Comparison of ENCODE assay signal across 8 cellular contexts in the genomic region with DNA sequence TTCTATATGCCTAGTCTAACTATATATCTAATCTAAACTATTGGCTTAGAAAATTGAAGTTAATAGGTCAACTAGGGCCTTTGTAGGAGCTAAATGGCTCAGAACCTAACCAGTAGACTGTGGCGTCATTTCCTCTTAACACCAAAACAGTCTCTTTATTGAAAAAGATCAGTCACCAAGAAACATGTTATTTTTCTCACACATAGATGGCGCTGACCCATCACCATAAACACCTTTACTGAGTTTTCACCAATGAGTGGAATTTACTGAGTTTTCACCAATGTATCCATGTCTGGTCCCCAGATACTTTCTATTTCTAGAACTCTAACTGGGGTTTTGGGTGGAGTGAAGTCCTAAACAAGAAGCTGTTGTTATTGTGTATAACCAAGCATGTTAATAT.
DNase-seq lines count a peak whose midpoint lies in the region; ATAC-seq and TF ChIP-seq lines count a peak whose summit lies in the region.

No MANE protein-coding gene starts in this region.

- peaks cover 8 to 9% of the 10 kb centered on the region in 2 donors for H3K9me3 Mint-ChIP-seq in effector memory CD8-positive, alpha-beta T cell
- peaks cover 11% of the 10 kb centered on the region for H3K9me3 Mint-ChIP-seq in T-helper 2 cell treated with Interferon-gamma antibody and Interleukin-4, amounts not matched to agents 5 μg/mL and 100 μg/mL, for 36 hours

- H3K9me2 ChIP-seq in OCI-LY1 (ENCODE audit: low read depth, low read length): no peaks in the 10 kb centered on the region

- no peaks in the 10 kb centered on the region for H3K4me1 ChIP-seq in OCI-LY1 (ENCODE audit: insufficient read depth, low read length, severe bottlenecking)
- no peaks in the 10 kb centered on the region for H3K4me1 ChIP-seq in foreskin keratinocyte

- no peak overlapping the region for H3K4me3 ChIP-seq in AG04449 (ENCODE audit: low read depth, low read length)
- H3K4me3 ChIP-seq in OCI-LY1 (ENCODE audit: low read depth, low read length, poor library complexity, severe bottlenecking): no peak overlapping the region

- ATAC-seq in GM18870 (IDR thresholded peaks at IDR 0.05; ENCODE audit: unreplicated experiment) (peak; percentile 86), foreskin keratinocyte (peak; percentile 12), HG03097 (IDR thresholded peaks at IDR 0.05; ENCODE audit: low FRiP score, unreplicated experiment) (no peak)
- ATAC-seq in effector memory CD8-positive, alpha-beta T cell (replicated peaks): no peak

- no peaks in the 10 kb centered on the region for H3K27me3 Mint-ChIP-seq in effector memory CD8-positive, alpha-beta T cell
- no peaks in the 10 kb centered on the region for H3K27me3 Mint-ChIP-seq in T-helper 2 cell treated with Interferon-gamma antibody and Interleukin-4, amounts not matched to agents 5 μg/mL and 100 μg/mL, for 36 hours (ENCODE audit: low read depth)

- no peak overlapping the region for H3K9ac ChIP-seq in OCI-LY1 (ENCODE audit: low read length)

- H3K79me2 ChIP-seq in OCI-LY1 (ENCODE audit: insufficient read depth, low read length): no peaks in the 10 kb centered on the region

- no peak for DNase-seq in AG04449 (ENCODE audit: low read depth, low spot score)
- peak; percentile 1 to 37 for DNase-seq in foreskin keratinocyte
- DNase-seq in stimulated activated CD4-positive, alpha-beta T cell treated with anti-CD3 and anti-CD28 coated beads, Interleukin-1b, Interleukin-23, amount 100 ng/mL, for 48 hours: no peak
- DNase-seq in effector memory CD8-positive, alpha-beta T cell: no peak
- DNase-seq in T-helper 2 cell treated with Interferon-gamma antibody and Interleukin-4, amounts not matched to agents 5 μg/mL and 100 μg/mL, for 36 hours (ENCODE audit: low spot score): no peak

- no peaks in the 10 kb centered on the region for H4K20me1 ChIP-seq in OCI-LY1 (ENCODE audit: insufficient read depth, low read length)

- CTCF ChIA-PET in AG04449 (lab: Yijun Ruan, JAX): interaction anchor here (0.7 to 1.4 kb wide), 11 partner anchors 9 to 1298 kb away, joined by 3 to 4 read pairs (median 3); no protein-coding TSS in a partner anchor

- no peak overlapping the region for H3K4me2 ChIP-seq in OCI-LY1 (ENCODE audit: low read length)

- no peaks in the 10 kb centered on the region for H3K9me3 ChIP-seq in OCI-LY1 (ENCODE audit: low read length)

- no peaks in the 10 kb centered on the region for H3K27me3 ChIP-seq in OCI-LY1 (ENCODE audit: insufficient read depth, low read length)
- no peaks in the 10 kb centered on the region for H3K27me3 ChIP-seq in foreskin keratinocyte

- H3K27ac Mint-ChIP-seq in effector memory CD8-positive, alpha-beta T cell: no peak overlapping the region
- no peak overlapping the region for H3K27ac Mint-ChIP-seq in T-helper 2 cell treated with Interferon-gamma antibody and Interleukin-4, amounts not matched to agents 5 μg/mL and 100 μg/mL, for 36 hours

- H3K4me1 Mint-ChIP-seq in effector memory CD8-positive, alpha-beta T cell (ENCODE audit: low read depth in 2 of 2): no peaks in the 10 kb centered on the region
- H3K4me1 Mint-ChIP-seq in T-helper 2 cell treated with Interferon-gamma antibody and Interleukin-4, amounts not matched to agents 5 μg/mL and 100 μg/mL, for 36 hours (ENCODE audit: low read depth): no peaks in the 10 kb centered on the region

- POLR2A ChIA-PET in AG04449 (lab: Yijun Ruan, JAX): no interaction called here

- no peak overlapping the region for H2AFZ ChIP-seq in OCI-LY1 (ENCODE audit: low read length)

- H3K36me3 Mint-ChIP-seq in effector memory CD8-positive, alpha-beta T cell (ENCODE audit: insufficient read depth): no peaks in the 10 kb centered on the region
- H3K36me3 Mint-ChIP-seq in T-helper 2 cell treated with Interferon-gamma antibody and Interleukin-4, amounts not matched to agents 5 μg/mL and 100 μg/mL, for 36 hours (ENCODE audit: low read depth): no peaks in the 10 kb centered on the region

- no peaks in the 10 kb centered on the region for H3F3A ChIP-seq in OCI-LY1 (ENCODE audit: insufficient read depth, low read length)

- no peaks in the 10 kb centered on the region for H3K36me3 ChIP-seq in OCI-LY1 (ENCODE audit: insufficient read depth, low read length)

- no peak overlapping the region for H3K27ac ChIP-seq in OCI-LY1 (ENCODE audit: low read depth, low read length, poor library complexity, severe bottlenecking)
- H3K27ac ChIP-seq in foreskin keratinocyte: no peak overlapping the region

- TF ChIP-seq CTCF in AG04449 (IDR thresholded peaks at IDR 0.05; ENCODE audit: insufficient read depth, low read length, missing control alignments) (peak; percentile 26), OCI-LY1 (IDR thresholded peaks at IDR 0.05; ENCODE audit: low read length) (peak; percentile 56; the same call in 1 of the 2 replicates), foreskin keratinocyte (conservative IDR thresholded peaks at IDR 0.05) (peak; percentile 59)

- H3K4me3 Mint-ChIP-seq in effector memory CD8-positive, alpha-beta T cell: no peak overlapping the region
- H3K4me3 Mint-ChIP-seq in T-helper 2 cell treated with Interferon-gamma antibody and Interleukin-4, amounts not matched to agents 5 μg/mL and 100 μg/mL, for 36 hours: no peak overlapping the region

Comparison
In these comparisons a context has a peak if more than half of its experiments do, and no peak if none do; other contexts are left out.
1. DNase-seq: peak in foreskin keratinocyte (2 of 2); none in AG04449 (single experiment), stimulated activated CD4-positive, alpha-beta T cell treated with anti-CD3 and anti-CD28 coated beads, Interleukin-1b, Interleukin-23, amount 100 ng/mL, for 48 hours (single experiment), effector memory CD8-positive, alpha-beta T cell (0 of 3) and T-helper 2 cell treated with Interferon-gamma antibody and Interleukin-4, amounts not matched to agents 5 μg/mL and 100 μg/mL, for 36 hours (single experiment).
2. ATAC-seq: peak in GM18870 (single experiment) and foreskin keratinocyte (single experiment); none in HG03097 (single experiment) and effector memory CD8-positive, alpha-beta T cell (single experiment).
3. Peak in every context shown above with its lines, with median percentiles within 50 percentile points of each other: CTCF ChIP-seq.